In the genomic region with DNA sequence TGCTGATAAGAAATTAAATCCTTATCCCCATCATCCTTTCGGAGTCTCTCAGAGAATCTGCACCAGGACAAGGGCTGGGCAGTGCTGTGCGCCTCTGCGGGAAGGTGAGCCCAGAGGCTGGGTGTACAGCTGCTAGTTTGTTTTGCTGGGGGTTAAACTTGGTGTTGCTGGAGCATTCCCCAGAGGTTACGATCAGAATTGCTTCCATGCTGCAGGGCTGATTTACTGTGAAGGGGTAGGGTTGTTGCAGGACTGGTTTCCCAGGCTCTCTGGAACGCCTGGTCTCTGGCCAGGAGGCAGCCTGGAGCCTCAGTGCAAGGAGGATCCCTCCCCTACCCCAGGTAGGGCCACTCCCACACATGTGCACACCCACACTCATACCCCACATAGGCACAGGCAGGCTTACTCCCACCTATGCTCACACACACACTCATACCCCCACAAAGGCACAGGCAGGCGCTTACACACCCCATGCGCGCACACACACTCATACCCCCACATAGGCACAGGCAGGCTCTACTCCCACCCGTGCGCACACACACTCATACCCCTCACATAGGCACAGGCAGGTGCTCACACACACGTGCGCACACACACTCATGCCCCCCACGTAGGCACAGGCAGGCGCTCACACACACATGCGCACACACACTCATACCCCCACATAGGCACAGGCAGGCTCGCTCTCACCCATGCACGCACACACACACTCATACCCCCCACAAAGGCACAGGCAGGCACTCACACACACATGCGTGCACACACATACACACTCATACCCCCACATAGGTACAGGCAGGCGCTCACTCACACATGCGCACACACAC, we compare ENCODE assay signal across 11 cellular contexts. TPM values are rescaled to one million over a fixed set of nuclear protein-coding genes. Genes with fewer than 3 reads are reported as not detected.
DNase-seq lines count a peak whose midpoint lies in the region; ATAC-seq and TF ChIP-seq lines count a peak whose summit lies in the region.
"Had no signal": no experiment of that assay in that cellular context is flagged by ENCODE, and none has a peak within 500 bp of the region (broad histone marks: within the 10 kb centered on the region; RNA-seq: fewer than 3 reads in every experiment).

No MANE protein-coding gene starts in this region.

- no peak overlapping the region for H3K27ac Mint-ChIP-seq in stimulated activated naive CD8-positive, alpha-beta T cell treated with anti-CD3 and anti-CD28 coated beads, Interleukin-15, amount 100 ng/mL, for 72 hours
- peak overlapping the region; percentile 80 for H3K27ac Mint-ChIP-seq in WTC11

- WGBS in mesendoderm (ENCODE audit: extremely low coverage, insufficient coverage, low lambda C conversion rate): no CpG with 5 or more reads among the region's 20 CpGs

- no peak overlapping the region for H3K27ac ChIP-seq in mesendoderm (ENCODE audit: low read depth, low read length)
- H3K27ac ChIP-seq: WERI-Rb-1 had no signal

- H4K8ac ChIP-seq in mesendoderm (ENCODE audit: low read depth, low read length): no peak overlapping the region

- no peak overlapping the region for H2BK120ac ChIP-seq in mesendoderm (ENCODE audit: low read depth, low read length)

- H3K9ac ChIP-seq in mesendoderm (ENCODE audit: low read length): no peak overlapping the region

- TF ChIP-seq CTCF in WTC11 (IDR thresholded peaks at IDR 0.05): no peak

- H4K5ac ChIP-seq in mesendoderm (ENCODE audit: low read length): no peak overlapping the region

- no peaks in the 10 kb centered on the region for H3K27me3 Mint-ChIP-seq in stimulated activated naive CD8-positive, alpha-beta T cell treated with anti-CD3 and anti-CD28 coated beads, Interleukin-15, amount 100 ng/mL, for 72 hours
- H3K27me3 Mint-ChIP-seq in WTC11 (ENCODE audit: low read depth): no peaks in the 10 kb centered on the region

- H3K56ac ChIP-seq in mesendoderm (ENCODE audit: low read length): peak overlapping the region; percentile 25

- H3K36me3 ChIP-seq in mesendoderm (ENCODE audit: control insufficient read depth, insufficient read depth, low read length): no peaks in the 10 kb centered on the region

- peaks cover 2% of the 10 kb centered on the region for H3K4me1 ChIP-seq in mesendoderm (ENCODE audit: control insufficient read depth, low read depth, low read length)

- H3K27me3 ChIP-seq in mesendoderm (ENCODE audit: insufficient read depth, low read length, poor library complexity): no peaks in the 10 kb centered on the region

- H2BK15ac ChIP-seq in mesendoderm (replicated peaks; ENCODE audit: low read depth): no peak overlapping the region

- no peaks in the 10 kb centered on the region for H3K9me3 Mint-ChIP-seq in stimulated activated naive CD8-positive, alpha-beta T cell treated with anti-CD3 and anti-CD28 coated beads, Interleukin-15, amount 100 ng/mL, for 72 hours
- H3K9me3 Mint-ChIP-seq in WTC11: no peaks in the 10 kb centered on the region
- H3K9me3 Mint-ChIP-seq: activated T-helper 2 cell treated with anti-CD3 and anti-CD28 coated beads, Interferon-gamma antibody, Interleukin-2, Interleukin-4, amounts not matched to agents 10 μg/mL and 5 μg/mL and 100 μg/mL, durations not matched to agents 14 hours and 24 hours and 36 hours had no signal

- peak overlapping the region; percentile 66 for H3K23ac ChIP-seq in mesendoderm (ENCODE audit: low read length)

- POLR2A ChIA-PET in WTC11 (lab: Charles Lee): no interaction called here

- peaks cover 37% of the 10 kb centered on the region for H3K4me1 Mint-ChIP-seq in stimulated activated naive CD8-positive, alpha-beta T cell treated with anti-CD3 and anti-CD28 coated beads, Interleukin-15, amount 100 ng/mL, for 72 hours
- H3K4me1 Mint-ChIP-seq in WTC11: peaks cover 18% of the 10 kb centered on the region

- H3K79me2 ChIP-seq in mesendoderm (ENCODE audit: control insufficient read depth, insufficient read depth, low read length): no peaks in the 10 kb centered on the region

- H2BK5ac ChIP-seq in mesendoderm (ENCODE audit: low read length): no peak overlapping the region

- H3K79me1 ChIP-seq in mesendoderm (ENCODE audit: low read length): peaks cover 14% of the 10 kb centered on the region

- no peak overlapping the region for H3K18ac ChIP-seq in mesendoderm (ENCODE audit: low read length)

- CTCF ChIA-PET in WTC11 (lab: Charles Lee): no interaction called here

- H3K4me3 Mint-ChIP-seq in stimulated activated naive CD8-positive, alpha-beta T cell treated with anti-CD3 and anti-CD28 coated beads, Interleukin-15, amount 100 ng/mL, for 72 hours: no peak overlapping the region
- no peak overlapping the region for H3K4me3 Mint-ChIP-seq in WTC11

- no peak overlapping the region for H2AK5ac ChIP-seq in mesendoderm (ENCODE audit: low read length)

- no peak overlapping the region for H3K4me3 ChIP-seq in mesendoderm (ENCODE audit: low read length)

- ATAC-seq in stimulated activated naive CD8-positive, alpha-beta T cell treated with anti-CD3 and anti-CD28 coated beads, Interleukin-15, amount 100 ng/mL, for 72 hours: peak; percentile 13
- ATAC-seq in stimulated activated naive CD8-positive, alpha-beta T cell treated with anti-CD3 and anti-CD28 coated beads, Interleukin-15, Interleukin-2, amounts not matched to agents 100 U/mL and 50 U/mL, for 24 hours: no peak
- peak; percentile 54 for ATAC-seq in WTC11

- no peak for DNase-seq in stimulated activated naive CD8-positive, alpha-beta T cell treated with anti-CD3 and anti-CD28 coated beads, Interleukin-15, amount 100 ng/mL, for 72 hours
- DNase-seq in stimulated activated naive CD8-positive, alpha-beta T cell treated with anti-CD3 and anti-CD28 coated beads, Interleukin-15, Interleukin-2, amounts not matched to agents 100 U/mL and 50 U/mL, for 24 hours: no peak
- DNase-seq in WTC11 (ENCODE audit: low spot score) (no peak), mesendoderm (peak; percentile 62), NCI-H1048 (lab: John Stamatoyannopoulos, UW) (no peak), cerebellar nuclear complex (lab: John Stamatoyannopoulos, UW) (no peak), SW480 (ENCODE audit: low spot score) (no peak)
- no peak for DNase-seq in activated CD4-positive, CD25-positive, alpha-beta regulatory T cell (lab: John Stamatoyannopoulos, UW)
- DNase-seq: MV-4-11, WERI-Rb-1 had no signal

- no peaks in the 10 kb centered on the region for H3K36me3 Mint-ChIP-seq in WTC11

- no peak overlapping the region for H3K4ac ChIP-seq in mesendoderm (ENCODE audit: low read depth, low read length)

- H3K4me2 ChIP-seq in mesendoderm (ENCODE audit: low read length): no peak overlapping the region

TF ChIP-seq in WTC11, 78 proteins besides CTCF, POLR2A, EP300 and RAD21 (continues in another document):
- TF ChIP-seq, protein P1, sequence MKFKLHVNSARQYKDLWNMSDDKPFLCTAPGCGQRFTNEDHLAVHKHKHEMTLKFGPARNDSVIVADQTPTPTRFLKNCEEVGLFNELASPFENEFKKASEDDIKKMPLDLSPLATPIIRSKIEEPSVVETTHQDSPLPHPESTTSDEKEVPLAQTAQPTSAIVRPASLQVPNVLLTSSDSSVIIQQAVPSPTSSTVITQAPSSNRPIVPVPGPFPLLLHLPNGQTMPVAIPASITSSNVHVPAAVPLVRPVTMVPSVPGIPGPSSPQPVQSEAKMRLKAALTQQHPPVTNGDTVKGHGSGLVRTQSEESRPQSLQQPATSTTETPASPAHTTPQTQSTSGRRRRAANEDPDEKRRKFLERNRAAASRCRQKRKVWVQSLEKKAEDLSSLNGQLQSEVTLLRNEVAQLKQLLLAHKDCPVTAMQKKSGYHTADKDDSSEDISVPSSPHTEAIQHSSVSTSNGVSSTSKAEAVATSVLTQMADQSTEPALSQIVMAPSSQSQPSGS (CRISPR knock-in tag; IDR thresholded peaks at IDR 0.05; ENCODE audit: borderline replicate concordance, low read depth): no peak
- no peak for TF ChIP-seq RORB (CRISPR knock-in tag; IDR thresholded peaks at IDR 0.05)
- TF ChIP-seq, protein P2, sequence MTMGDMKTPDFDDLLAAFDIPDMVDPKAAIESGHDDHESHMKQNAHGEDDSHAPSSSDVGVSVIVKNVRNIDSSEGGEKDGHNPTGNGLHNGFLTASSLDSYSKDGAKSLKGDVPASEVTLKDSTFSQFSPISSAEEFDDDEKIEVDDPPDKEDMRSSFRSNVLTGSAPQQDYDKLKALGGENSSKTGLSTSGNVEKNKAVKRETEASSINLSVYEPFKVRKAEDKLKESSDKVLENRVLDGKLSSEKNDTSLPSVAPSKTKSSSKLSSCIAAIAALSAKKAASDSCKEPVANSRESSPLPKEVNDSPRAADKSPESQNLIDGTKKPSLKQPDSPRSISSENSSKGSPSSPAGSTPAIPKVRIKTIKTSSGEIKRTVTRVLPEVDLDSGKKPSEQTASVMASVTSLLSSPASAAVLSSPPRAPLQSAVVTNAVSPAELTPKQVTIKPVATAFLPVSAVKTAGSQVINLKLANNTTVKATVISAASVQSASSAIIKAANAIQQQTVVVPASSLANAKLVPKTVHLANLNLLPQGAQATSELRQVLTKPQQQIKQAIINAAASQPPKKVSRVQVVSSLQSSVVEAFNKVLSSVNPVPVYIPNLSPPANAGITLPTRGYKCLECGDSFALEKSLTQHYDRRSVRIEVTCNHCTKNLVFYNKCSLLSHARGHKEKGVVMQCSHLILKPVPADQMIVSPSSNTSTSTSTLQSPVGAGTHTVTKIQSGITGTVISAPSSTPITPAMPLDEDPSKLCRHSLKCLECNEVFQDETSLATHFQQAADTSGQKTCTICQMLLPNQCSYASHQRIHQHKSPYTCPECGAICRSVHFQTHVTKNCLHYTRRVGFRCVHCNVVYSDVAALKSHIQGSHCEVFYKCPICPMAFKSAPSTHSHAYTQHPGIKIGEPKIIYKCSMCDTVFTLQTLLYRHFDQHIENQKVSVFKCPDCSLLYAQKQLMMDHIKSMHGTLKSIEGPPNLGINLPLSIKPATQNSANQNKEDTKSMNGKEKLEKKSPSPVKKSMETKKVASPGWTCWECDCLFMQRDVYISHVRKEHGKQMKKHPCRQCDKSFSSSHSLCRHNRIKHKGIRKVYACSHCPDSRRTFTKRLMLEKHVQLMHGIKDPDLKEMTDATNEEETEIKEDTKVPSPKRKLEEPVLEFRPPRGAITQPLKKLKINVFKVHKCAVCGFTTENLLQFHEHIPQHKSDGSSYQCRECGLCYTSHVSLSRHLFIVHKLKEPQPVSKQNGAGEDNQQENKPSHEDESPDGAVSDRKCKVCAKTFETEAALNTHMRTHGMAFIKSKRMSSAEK (CRISPR knock-in tag; IDR thresholded peaks at IDR 0.05; ENCODE audit: borderline replicate concordance): no peak
- no peak for TF ChIP-seq SP1 (CRISPR knock-in tag; conservative IDR thresholded peaks at IDR 0.05)

RNA-seq across cellular contexts. Expression of a gene that starts 11.3 kb away (rescaled TPM):
- total RNA-seq in WTC11 (2021): 13.9 to 14.3 TPM (median 14.0 TPM) in 3 replicates
- 8.3 TPM for polyA plus RNA-seq in mesendoderm (2013, experiment 1 of 2)
- polyA plus RNA-seq in mesendoderm (2013, experiment 2 of 2): 7.8 TPM

RNA-seq across cellular contexts. Expression of a gene that starts 32.1 kb away (rescaled TPM):
- total RNA-seq in WTC11 (2021): 13.5 to 18.1 TPM (median 16.5 TPM) in 3 replicates
- 12.4 TPM for polyA plus RNA-seq in mesendoderm (2013, experiment 1 of 2)
- polyA plus RNA-seq in mesendoderm (2013, experiment 2 of 2): 12.0 TPM

RNA-seq across cellular contexts. Expression of a gene that starts 44.1 kb away (rescaled TPM):
- total RNA-seq in WTC11 (2021): 34.9 to 36.6 TPM (median 35.2 TPM) in 3 replicates
- polyA plus RNA-seq in mesendoderm (2013, experiment 1 of 2): 10.9 TPM
- 10.7 TPM for polyA plus RNA-seq in mesendoderm (2013, experiment 2 of 2)
